Comparison of ENCODE assay signal across 14 cellular contexts in genomic region chr13:95787356-95788099, GRCh38.
"Had no signal": no experiment of that assay in that cellular context is flagged by ENCODE, and none has a peak within 500 bp of the region (broad histone marks: within the 10 kb centered on the region; RNA-seq: fewer than 3 reads in every experiment).

No MANE protein-coding gene starts in this region.

- H3K27me3 Mint-ChIP-seq: activated CD8-positive, alpha-beta T cell treated with anti-CD3 and anti-CD28 coated beads for 36 hours; activated naive CD8-positive, alpha-beta T cell treated with anti-CD3 and anti-CD28 coated beads, Interleukin-2, amount 10 ng/mL, durations not matched to agents 7 days and 5 days; natural killer cell treated with Interleukin-12 subunit alpha and Interleukin-12 subunit beta and Interleukin-15 and Interleukin-18, amount 100 ng/mL, for 72 hours; T-cell had no signal

- DNase-seq: activated CD4-positive, alpha-beta T cell treated with anti-CD3 and anti-CD28 coated beads for 4 hours; activated CD8-positive, alpha-beta memory T cell treated with anti-CD3 and anti-CD28 coated beads, Interleukin-2, amount 50 U/mL, for 48 hours; activated CD8-positive, alpha-beta T cell treated with anti-CD3 and anti-CD28 coated beads for 36 hours; activated naive CD8-positive, alpha-beta T cell treated with anti-CD3 and anti-CD28 coated beads, Interleukin-2, amount 10 ng/mL, durations not matched to agents 7 days and 5 days; cortex of kidney; effector CD8-positive, alpha-beta T cell; hippocampal formation; kidney glomerular epithelial cell; T-cell had no signal

- H3K4me1 Mint-ChIP-seq: activated naive CD8-positive, alpha-beta T cell treated with anti-CD3 and anti-CD28 coated beads, Interleukin-2, amount 10 ng/mL, durations not matched to agents 7 days and 5 days; T-cell had no signal

- H3K9me3 Mint-ChIP-seq: natural killer cell treated with Interleukin-12 subunit alpha and Interleukin-12 subunit beta and Interleukin-15 and Interleukin-18, amount 100 ng/mL, for 72 hours had no signal

- FAIRE-seq: small intestine, urothelium cell line had no signal

- H3K27me3 ChIP-seq: ascending aorta had no signal

- H3K27ac ChIP-seq: ascending aorta had no signal

- H3K4me3 Mint-ChIP-seq: activated CD8-positive, alpha-beta T cell treated with anti-CD3 and anti-CD28 coated beads for 36 hours; activated naive CD8-positive, alpha-beta T cell treated with anti-CD3 and anti-CD28 coated beads, Interleukin-2, amount 10 ng/mL, durations not matched to agents 7 days and 5 days; natural killer cell treated with Interleukin-12 subunit alpha and Interleukin-12 subunit beta and Interleukin-15 and Interleukin-18, amount 100 ng/mL, for 72 hours; T-cell had no signal

- ATAC-seq: activated CD8-positive, alpha-beta T cell treated with anti-CD3 and anti-CD28 coated beads for 36 hours; T-cell had no signal

- H3K9me3 ChIP-seq: ascending aorta had no signal

- H3K27ac Mint-ChIP-seq: activated CD8-positive, alpha-beta T cell treated with anti-CD3 and anti-CD28 coated beads for 36 hours; activated naive CD8-positive, alpha-beta T cell treated with anti-CD3 and anti-CD28 coated beads, Interleukin-2, amount 10 ng/mL, durations not matched to agents 7 days and 5 days; natural killer cell treated with Interleukin-12 subunit alpha and Interleukin-12 subunit beta and Interleukin-15 and Interleukin-18, amount 100 ng/mL, for 72 hours; T-cell had no signal

- H3K4me3 ChIP-seq: ascending aorta, lung had no signal
